ENCODE assay signal across 8 cellular contexts in genomic region chr17:879546-879945, GRCh38.
A peak's percentile ranks its signal among the peaks of the same experiment; 100 is the strongest.
DNase-seq lines count a peak whose midpoint lies in the region; ATAC-seq and TF ChIP-seq lines count a peak whose summit lies in the region.

No MANE protein-coding gene starts in this region.

- H3K4me1 ChIP-seq in mesendoderm (ENCODE audit: control insufficient read depth, low read depth, low read length), result peaks cover 17% of the 10 kb centered on the region

- peak overlapping the region; percentile 79 for H3K56ac ChIP-seq in mesendoderm (ENCODE audit: low read length)

- peak overlapping the region; percentile 55 for H2BK5ac ChIP-seq in mesendoderm (ENCODE audit: low read length)

- H2BK15ac ChIP-seq in mesendoderm (replicated peaks; ENCODE audit: low read depth), result no peak overlapping the region

- peak overlapping the region; percentile 69 for H3K27ac ChIP-seq in mesendoderm (ENCODE audit: low read depth, low read length)

- peak; percentile 35 for DNase-seq in NCI-H2107 (lab: John Stamatoyannopoulos, UW)
- DNase-seq in activated CD4-positive, alpha-beta T cell treated with anti-CD3 and anti-CD28 coated beads, Interleukin-2, amount 50 U/mL, for 24 hours (ENCODE audit: low read depth in 1 of 2, low spot score in 1 of 2), result peak; percentile 23 to 33
- peak; percentile 59 for DNase-seq in effector CD4-positive, alpha-beta T cell
- peak; percentile 99 for DNase-seq in mesendoderm
- DNase-seq in stimulated activated CD8-positive, alpha-beta memory T cell treated with anti-CD3 and anti-CD28 coated beads, Interleukin-2, amount 100 ng/mL, for 1 hour (ENCODE audit: low read depth in 2 of 2), result peak; percentile 13 to 45
- no peak for DNase-seq in inferior parietal cortex (ENCODE audit: extremely low spot score)

- no peak overlapping the region for H3K23ac ChIP-seq in mesendoderm (ENCODE audit: low read length)

- peaks cover 32% of the 10 kb centered on the region for H3K79me1 ChIP-seq in mesendoderm (ENCODE audit: low read length)

- WGBS in mesendoderm (ENCODE audit: extremely low coverage, insufficient coverage, low lambda C conversion rate), result no CpG with 5 or more reads among the region's 16 CpGs

- ATAC-seq in GM21447 (IDR thresholded peaks at IDR 0.05; ENCODE audit: unreplicated experiment), result no peak

- no peak overlapping the region for H4K5ac ChIP-seq in mesendoderm (ENCODE audit: low read length)

- H2AK5ac ChIP-seq in mesendoderm (ENCODE audit: low read length), result no peak overlapping the region

- H4K8ac ChIP-seq in mesendoderm (ENCODE audit: low read depth, low read length), result no peak overlapping the region

- peak; percentile 58 for TF ChIP-seq CTCF in GM12872 (IDR thresholded peaks at IDR 0.05; ENCODE audit: insufficient read depth, low read depth, low read length)

- H3K4ac ChIP-seq in mesendoderm (ENCODE audit: low read depth, low read length), result no peak overlapping the region

- H3K36me3 ChIP-seq in mesendoderm (ENCODE audit: control insufficient read depth, insufficient read depth, low read length), result no peaks in the 10 kb centered on the region

- H3K79me2 ChIP-seq in mesendoderm (ENCODE audit: control insufficient read depth, insufficient read depth, low read length), result peaks cover 58% of the 10 kb centered on the region

- no peak overlapping the region for H3K4me3 ChIP-seq in mesendoderm (ENCODE audit: low read length)

- peak overlapping the region; percentile 40 for H2BK120ac ChIP-seq in mesendoderm (ENCODE audit: low read depth, low read length)

- no peak overlapping the region for H3K4me2 ChIP-seq in mesendoderm (ENCODE audit: low read length)

- peak overlapping the region; percentile 51 for H3K18ac ChIP-seq in mesendoderm (ENCODE audit: low read length)

- peak overlapping the region; percentile 43 for H3K9ac ChIP-seq in mesendoderm (ENCODE audit: low read length)

- H3K27me3 ChIP-seq in mesendoderm (ENCODE audit: insufficient read depth, low read length, poor library complexity), result no peaks in the 10 kb centered on the region
